Comparison of ENCODE assay signal across 21 cellular contexts in the genomic region with DNA sequence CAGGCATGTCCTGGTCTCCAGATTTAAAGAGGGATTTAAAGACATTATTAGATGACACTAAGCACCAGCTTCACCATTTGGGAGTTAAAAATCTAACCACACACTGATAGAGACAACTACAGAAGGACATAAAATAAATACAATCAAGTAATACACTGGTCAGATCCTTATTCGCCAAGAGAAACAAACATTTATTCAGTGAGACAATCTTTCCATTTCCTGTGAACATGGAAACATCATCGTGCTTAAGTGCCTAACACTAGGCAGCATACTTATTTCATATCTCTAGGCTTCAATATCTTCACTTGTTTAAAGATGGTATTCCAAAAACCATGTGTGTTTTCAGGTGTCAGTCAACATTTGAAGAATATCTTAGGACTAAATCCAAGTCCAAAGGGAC.
DNase-seq lines count a peak whose midpoint lies in the region; ATAC-seq and TF ChIP-seq lines count a peak whose summit lies in the region.
"Had no signal": no experiment of that assay in that cellular context is flagged by ENCODE, and none has a peak within 500 bp of the region (broad histone marks: within the 10 kb centered on the region; RNA-seq: fewer than 3 reads in every experiment).

No MANE protein-coding gene starts in this region.

- no peak overlapping the region for H3K27ac Mint-ChIP-seq in Calu3 (ENCODE audit: unreplicated experiment)
- H3K27ac Mint-ChIP-seq: B cell; CD4-positive, CD25-positive, alpha-beta regulatory T cell; CD8-positive, alpha-beta T cell had no signal

- peaks cover 8% of the 10 kb centered on the region for H3K36me3 Mint-ChIP-seq in Calu3 (ENCODE audit: insufficient read depth, unreplicated experiment)
- H3K36me3 Mint-ChIP-seq: CD4-positive, CD25-positive, alpha-beta regulatory T cell; CD8-positive, alpha-beta T cell had no signal

- H3K36me3 ChIP-seq in HCT116 (ENCODE audit: control insufficient read depth in 1 of 2, insufficient read depth in 2 of 2, low read length in 2 of 2) = no peaks in the 10 kb centered on the region
- H3K36me3 ChIP-seq in testis (ENCODE audit: low read depth, missing control alignments) = no peaks in the 10 kb centered on the region
- H3K36me3 ChIP-seq: BLaER1 had no signal

- no peak overlapping the region for H3K4me3 ChIP-seq in HCT116 (replicated peaks in 1 of 2; ENCODE audit: low read depth in 1 of 2, low read length in 2 of 2)
- H3K4me3 ChIP-seq in fibroblast of the aortic adventitia (ENCODE audit: low read depth, low read length) = no peak overlapping the region
- H3K4me3 ChIP-seq in testis = no peak overlapping the region
- H3K4me3 ChIP-seq: BLaER1, GM12878 had no signal

- intact Hi-C loops in HCT116 (cut with micrococcal nuclease) (no loop called here), testis (cut with DNase I; ENCODE audit: low total_unique reads) (no loop called here), Calu3 (cut with micrococcal nuclease; ENCODE audit: unreplicated experiment) (loop anchor here (5.0 kb wide), 1 partner anchor 34 kb away; no protein-coding TSS in a partner anchor)

- BruUV-seq in HCT116 (replicated peaks; lab: Mats Ljungman, UMichigan) = no TSS peak
- no TSS peak for BruUV-seq in Calu3 (replicated peaks; lab: Mats Ljungman, UMichigan)

- H4K20me1 ChIP-seq in HCT116 (ENCODE audit: insufficient read depth) = no peaks in the 10 kb centered on the region
- H4K20me1 ChIP-seq: BLaER1 had no signal

- no peak for TF ChIP-seq RAD21 in HCT116 (IDR thresholded peaks at IDR 0.05; ENCODE audit: low read depth)

- no peak overlapping the region for H3K4me2 ChIP-seq in HCT116 (ENCODE audit: low read length)
- H3K4me2 ChIP-seq: BLaER1 had no signal

- H3K27ac ChIP-seq in HCT116 (ENCODE audit: low read depth, low read length) (no peak overlapping the region), testis (peak overlapping the region; percentile 54 to 56), foreskin keratinocyte (no peak overlapping the region)
- H3K27ac ChIP-seq: 22Rv1, BLaER1, C4-2B had no signal

- H3K27me3 Mint-ChIP-seq in Calu3 (ENCODE audit: unreplicated experiment) = no peaks in the 10 kb centered on the region
- H3K27me3 Mint-ChIP-seq: B cell; CD4-positive, CD25-positive, alpha-beta regulatory T cell had no signal

- no peaks in the 10 kb centered on the region for H3K79me2 ChIP-seq in HCT116 (ENCODE audit: insufficient read depth, low read length)

- POLR2A ChIA-PET in HCT116 (lab: Charles Lee) = no interaction called here

- H2AFZ ChIP-seq in HCT116 (ENCODE audit: low read depth, low read length, poor library complexity, severe bottlenecking) = no peak overlapping the region

- TF ChIP-seq CTCF in HCT116 (IDR thresholded peaks at IDR 0.05 in 2 of 3, conservative IDR thresholded peaks at IDR 0.05 in 1 of 3; ENCODE audit: borderline replicate concordance in 1 of 3, insufficient read depth in 1 of 3, low read depth in 2 of 3, low read length in 2 of 3) (no peak), fibroblast of the aortic adventitia (IDR thresholded peaks at IDR 0.05; ENCODE audit: insufficient read depth, low read length) (no peak), testis (IDR thresholded peaks at IDR 0.05) (no peak), foreskin keratinocyte (conservative IDR thresholded peaks at IDR 0.05) (no peak), Calu3 (IDR thresholded peaks at IDR 0.05; ENCODE audit: unreplicated experiment) (no peak)

- TF ChIP-seq POLR2A in HCT116 (IDR thresholded peaks at IDR 0.05; ENCODE audit: borderline replicate concordance, extremely low read depth, insufficient read depth, insufficient read length) (no peak), testis (IDR thresholded peaks at IDR 0.05) (no peak)

- RAD21 ChIA-PET in HCT116 (lab: Charles Lee; ENCODE audit: low non-redundant PET in 1 of 2, low total read pairs in 2 of 2, uncharacterized antibody in 2 of 2, unreplicated experiment in 2 of 2) = no interaction called here

- H3K9me3 Mint-ChIP-seq in Calu3 (ENCODE audit: low read depth, unreplicated experiment) = no peaks in the 10 kb centered on the region
- H3K9me3 Mint-ChIP-seq: CD8-positive, alpha-beta T cell had no signal

- no peaks in the 10 kb centered on the region for H3K27me3 ChIP-seq in HCT116 (ENCODE audit: insufficient read depth, low read length)
- no peaks in the 10 kb centered on the region for H3K27me3 ChIP-seq in testis
- no peaks in the 10 kb centered on the region for H3K27me3 ChIP-seq in foreskin keratinocyte
- H3K27me3 ChIP-seq: BLaER1 had no signal

- no peak overlapping the region for H3K9ac ChIP-seq in HCT116 (ENCODE audit: low read length)
- H3K9ac ChIP-seq: BLaER1 had no signal

- H3K9me3 ChIP-seq in HCT116 (ENCODE audit: control insufficient read depth in 1 of 2, insufficient read depth in 1 of 2, low read depth in 1 of 2, low read length in 2 of 2) (no peaks in the 10 kb centered on the region), testis (no peaks in the 10 kb centered on the region)
- H3K9me3 ChIP-seq: BLaER1, Caco-2 had no signal

- peaks cover 12% of the 10 kb centered on the region for H3K4me1 Mint-ChIP-seq in Calu3 (ENCODE audit: low read depth, unreplicated experiment)
- H3K4me1 Mint-ChIP-seq: B cell had no signal

- CTCF ChIA-PET in HCT116 (lab: Charles Lee) = no interaction called here
- CTCF ChIA-PET in Calu3 (lab: Charles Lee) = no interaction called here

- WGBS in testis, 2 donors = 48 to 55% methylated on average over 2 of the region's 2 CpGs

- ATAC-seq in HCT116 (no peak), foreskin keratinocyte (no peak)
- ATAC-seq: CD8-positive, alpha-beta T cell; GM12878 had no signal

- no peak overlapping the region for H3K4me3 Mint-ChIP-seq in Calu3 (ENCODE audit: low read depth, unreplicated experiment)
- H3K4me3 Mint-ChIP-seq: B cell; CD4-positive, CD25-positive, alpha-beta regulatory T cell; CD8-positive, alpha-beta T cell had no signal

- peaks cover 36 to 55% of the 10 kb centered on the region in 2 experiments for H3K4me1 ChIP-seq in HCT116 (ENCODE audit: control insufficient read depth in 1 of 2, insufficient read depth in 2 of 2, low read length in 2 of 2)
- no peaks in the 10 kb centered on the region for H3K4me1 ChIP-seq in testis
- peaks cover 20% of the 10 kb centered on the region for H3K4me1 ChIP-seq in foreskin keratinocyte

- DNase-seq in HCT116 (ENCODE audit: low read depth, low spot score) (no peak), dermis blood vessel endothelial cell (peak; percentile 29), fibroblast of the aortic adventitia (ENCODE audit: low read depth) (peak; percentile 23), testis (no peak), NCI-H2107 (lab: John Stamatoyannopoulos, UW) (no peak), foreskin keratinocyte (no peak), Calu3 (no peak)
- DNase-seq: Caco-2; CD4-positive, CD25-positive, alpha-beta regulatory T cell; CD8-positive, alpha-beta T cell; DMS 273 treated with DMSO at 0.1 percent for 48 hours; DMS79; EL; GDM1; H7; HCEC 1CT had no signal

- H3K9me2 ChIP-seq in HCT116 (ENCODE audit: insufficient read depth) = no peaks in the 10 kb centered on the region

TF ChIP-seq in HCT116, 20 proteins besides CTCF, POLR2A, EP300 and RAD21:
- no peak for TF ChIP-seq SIN3A (IDR thresholded peaks at IDR 0.05; ENCODE audit: low read depth)
- TF ChIP-seq, protein P1, sequence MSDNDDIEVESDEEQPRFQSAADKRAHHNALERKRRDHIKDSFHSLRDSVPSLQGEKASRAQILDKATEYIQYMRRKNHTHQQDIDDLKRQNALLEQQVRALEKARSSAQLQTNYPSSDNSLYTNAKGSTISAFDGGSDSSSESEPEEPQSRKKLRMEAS (IDR thresholded peaks at IDR 0.05) = peak; percentile 7; the same call in 1 of the 2 replicates

Comparison
In these comparisons a context has a peak if more than half of its experiments do, and no peak if none do; other contexts are left out.
1. DNase-seq: peak in dermis blood vessel endothelial cell (single experiment) and fibroblast of the aortic adventitia (single experiment); none in HCT116 (single experiment), testis (single experiment), NCI-H2107 (single experiment), foreskin keratinocyte (0 of 2) and Calu3 (single experiment).
2. H3K27ac ChIP-seq: peak in testis (2 of 2); none in HCT116 (single experiment) and foreskin keratinocyte (single experiment).